In the genomic region with DNA sequence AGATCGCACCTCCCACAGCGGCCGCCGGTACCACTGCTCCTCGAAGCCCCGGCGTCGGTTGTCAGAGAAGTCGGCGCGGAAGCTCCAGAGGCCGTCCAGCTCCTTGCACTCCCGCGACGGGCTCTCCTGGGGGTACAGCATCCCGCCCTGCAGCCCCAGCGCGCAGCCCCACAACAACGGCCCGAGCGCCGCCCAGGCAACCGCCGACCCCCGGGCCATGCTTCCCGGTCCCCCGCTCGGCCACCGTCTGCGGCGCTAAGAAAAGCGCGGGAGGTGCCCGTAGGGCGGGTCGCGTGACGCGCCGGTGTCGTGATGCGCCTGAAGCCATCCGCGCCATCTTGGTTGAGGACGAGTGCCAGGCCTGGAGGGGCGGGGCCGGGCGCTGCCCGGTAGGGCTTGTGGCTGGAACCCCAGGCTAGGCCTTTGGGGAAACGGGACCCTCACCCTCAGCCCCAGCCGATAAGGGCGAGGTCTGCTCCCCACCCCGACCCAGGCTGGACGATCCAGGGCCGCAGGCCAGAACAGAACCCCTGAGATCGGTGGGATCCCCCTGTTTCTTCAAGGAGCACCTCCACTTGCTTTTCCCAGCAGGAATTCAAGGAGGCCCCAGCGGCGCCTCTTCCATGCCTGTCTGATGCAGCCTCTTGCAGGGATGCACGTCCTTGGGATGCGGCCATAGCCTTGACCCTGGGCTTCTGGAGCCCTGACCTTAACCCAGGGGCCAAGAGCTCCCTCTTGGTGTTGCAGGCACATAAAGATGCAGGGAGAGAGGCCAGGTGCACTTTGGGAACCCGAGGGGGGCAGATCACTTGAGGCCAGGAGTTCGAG, we compare ENCODE assay signal across 8 cellular contexts. TPM values are rescaled to one million over a fixed set of nuclear protein-coding genes. Genes with fewer than 3 reads are reported as not detected.
DNase-seq lines count a peak whose midpoint lies in the region; ATAC-seq, FAIRE-seq and TF ChIP-seq lines count a peak whose summit lies in the region.

A gene (minus strand): TSS at position 249 of the 828 bp plus-strand sequence. CDS start 30 bp downstream, at position 219.

- peak within 1 kb of the TSS; percentile 58 to 79 for H3K27ac ChIP-seq in small intestine (ENCODE audit: low read depth in 1 of 2, low read length in 1 of 2)

- POLR2A ChIA-PET in WTC11 (lab: Charles Lee), result interaction anchor here (1.0 kb wide), 1 partner anchor 511 kb away, joined by 3 read pairs; no protein-coding TSS in a partner anchor

- H3K4me3 ChIP-seq in bronchial epithelial cell (ENCODE audit: low read depth, low read length) (peak within 1 kb of the TSS; percentile 85), small intestine (ENCODE audit: low read depth in 1 of 2, low read length in 2 of 2) (peak within 1 kb of the TSS; percentile 81 to 94)

- H3K4me3 Mint-ChIP-seq in WTC11, result peak within 1 kb of the TSS; percentile 67

- H3K4me1 Mint-ChIP-seq in WTC11, result no peaks in the 10 kb centered on the region; the same call in 1 of the 2 replicates

- peak; percentile 87 for TF ChIP-seq POLR2A in GM18951 (IDR thresholded peaks at IDR 0.05; ENCODE audit: extremely low read depth, insufficient read depth, insufficient read length)

- H3K27me3 ChIP-seq in bronchial epithelial cell (ENCODE audit: control insufficient read depth, insufficient read depth, low read length) (no peaks in the 10 kb centered on the region), small intestine (ENCODE audit: control insufficient read depth in 2 of 2, insufficient read depth in 2 of 2, low read length in 2 of 2) (no peaks in the 10 kb centered on the region)

- WGBS in small intestine, 3 donors, result 3 to 4% (median 3%) methylated on average over 47 to 62 of the region's 62 CpGs

- no peaks in the 10 kb centered on the region for H3K9me3 Mint-ChIP-seq in WTC11

- H3K27me3 Mint-ChIP-seq in WTC11 (ENCODE audit: low read depth), result no peaks in the 10 kb centered on the region

- DNase-seq in AG08395 (ENCODE audit: low spot score) (peak; percentile 95), NCI-H226 (peak; percentile 73), WTC11 (ENCODE audit: low spot score) (peak; percentile 95), bronchial epithelial cell (ENCODE audit: low read depth) (peak; percentile 58), iPS-NIHi11 (ENCODE audit: low spot score) (peak; percentile 99), small intestine (peak; percentile 90)

- peak within 1 kb of the TSS; percentile 41; the same call in 1 of the 2 replicates for H3K27ac Mint-ChIP-seq in WTC11

- H3K36me3 ChIP-seq in bronchial epithelial cell (ENCODE audit: control insufficient read depth, insufficient read depth, low read length) (peaks cover 1% of the 10 kb centered on the region), small intestine (ENCODE audit: control insufficient read depth in 2 of 2, insufficient read depth in 2 of 2, low read length in 2 of 2) (peaks cover 0 to 3% of the 10 kb centered on the region in 2 donors)

- no peak for TF ChIP-seq CTCF in WTC11 (IDR thresholded peaks at IDR 0.05)
- no peak for TF ChIP-seq CTCF in bronchial epithelial cell (IDR thresholded peaks at IDR 0.05; ENCODE audit: insufficient read depth, low read length, severe bottlenecking)

- ATAC-seq in HG03175 (IDR thresholded peaks at IDR 0.05; ENCODE audit: unreplicated experiment) (peak; percentile 69), WTC11 (peak; percentile 95)

- peaks cover 0 to 6% of the 10 kb centered on the region in 2 donors for H3K4me1 ChIP-seq in small intestine (ENCODE audit: control insufficient read depth in 2 of 2, insufficient read depth in 1 of 2, low read depth in 1 of 2, low read length in 1 of 2)

- FAIRE-seq in bronchial epithelial cell (lab: Jason Lieb, UNC) (no peak), small intestine (lab: Jason Lieb, UNC) (no peak)

- peaks cover 7% of the 10 kb centered on the region; the same call in 1 of the 2 replicates for H3K36me3 Mint-ChIP-seq in WTC11

- CTCF ChIA-PET in WTC11 (lab: Charles Lee), result interaction anchor here (0.5 kb wide), 1 partner anchor 39 kb away, joined by 3 read pairs; no protein-coding TSS in a partner anchor

- in situ Hi-C loops in GM18951 (cut with MboI; ENCODE audit: low sequenced_read_pairs, unreplicated experiment), result no loop called here

- no peaks in the 10 kb centered on the region for H3K9me3 ChIP-seq in small intestine (ENCODE audit: control insufficient read depth, low read depth)

TF ChIP-seq in WTC11, 78 proteins besides CTCF, POLR2A, EP300 and RAD21 (continues in another document):
- TF ChIP-seq, protein P1, sequence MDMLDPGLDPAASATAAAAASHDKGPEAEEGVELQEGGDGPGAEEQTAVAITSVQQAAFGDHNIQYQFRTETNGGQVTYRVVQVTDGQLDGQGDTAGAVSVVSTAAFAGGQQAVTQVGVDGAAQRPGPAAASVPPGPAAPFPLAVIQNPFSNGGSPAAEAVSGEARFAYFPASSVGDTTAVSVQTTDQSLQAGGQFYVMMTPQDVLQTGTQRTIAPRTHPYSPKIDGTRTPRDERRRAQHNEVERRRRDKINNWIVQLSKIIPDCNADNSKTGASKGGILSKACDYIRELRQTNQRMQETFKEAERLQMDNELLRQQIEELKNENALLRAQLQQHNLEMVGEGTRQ (CRISPR knock-in tag; IDR thresholded peaks at IDR 0.05), result peak; percentile 95
- TF ChIP-seq, protein P2, sequence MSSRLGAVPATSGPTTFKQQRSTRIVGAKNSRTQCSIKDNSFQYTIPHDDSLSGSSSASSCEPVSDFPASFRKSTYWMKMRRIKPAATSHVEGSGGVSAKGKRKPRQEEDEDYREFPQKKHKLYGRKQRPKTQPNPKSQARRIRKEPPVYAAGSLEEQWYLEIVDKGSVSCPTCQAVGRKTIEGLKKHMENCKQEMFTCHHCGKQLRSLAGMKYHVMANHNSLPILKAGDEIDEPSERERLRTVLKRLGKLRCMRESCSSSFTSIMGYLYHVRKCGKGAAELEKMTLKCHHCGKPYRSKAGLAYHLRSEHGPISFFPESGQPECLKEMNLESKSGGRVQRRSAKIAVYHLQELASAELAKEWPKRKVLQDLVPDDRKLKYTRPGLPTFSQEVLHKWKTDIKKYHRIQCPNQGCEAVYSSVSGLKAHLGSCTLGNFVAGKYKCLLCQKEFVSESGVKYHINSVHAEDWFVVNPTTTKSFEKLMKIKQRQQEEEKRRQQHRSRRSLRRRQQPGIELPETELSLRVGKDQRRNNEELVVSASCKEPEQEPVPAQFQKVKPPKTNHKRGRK (CRISPR knock-in tag; IDR thresholded peaks at IDR 0.05; ENCODE audit: borderline replicate concordance), result no peak
- TF ChIP-seq, protein P3, sequence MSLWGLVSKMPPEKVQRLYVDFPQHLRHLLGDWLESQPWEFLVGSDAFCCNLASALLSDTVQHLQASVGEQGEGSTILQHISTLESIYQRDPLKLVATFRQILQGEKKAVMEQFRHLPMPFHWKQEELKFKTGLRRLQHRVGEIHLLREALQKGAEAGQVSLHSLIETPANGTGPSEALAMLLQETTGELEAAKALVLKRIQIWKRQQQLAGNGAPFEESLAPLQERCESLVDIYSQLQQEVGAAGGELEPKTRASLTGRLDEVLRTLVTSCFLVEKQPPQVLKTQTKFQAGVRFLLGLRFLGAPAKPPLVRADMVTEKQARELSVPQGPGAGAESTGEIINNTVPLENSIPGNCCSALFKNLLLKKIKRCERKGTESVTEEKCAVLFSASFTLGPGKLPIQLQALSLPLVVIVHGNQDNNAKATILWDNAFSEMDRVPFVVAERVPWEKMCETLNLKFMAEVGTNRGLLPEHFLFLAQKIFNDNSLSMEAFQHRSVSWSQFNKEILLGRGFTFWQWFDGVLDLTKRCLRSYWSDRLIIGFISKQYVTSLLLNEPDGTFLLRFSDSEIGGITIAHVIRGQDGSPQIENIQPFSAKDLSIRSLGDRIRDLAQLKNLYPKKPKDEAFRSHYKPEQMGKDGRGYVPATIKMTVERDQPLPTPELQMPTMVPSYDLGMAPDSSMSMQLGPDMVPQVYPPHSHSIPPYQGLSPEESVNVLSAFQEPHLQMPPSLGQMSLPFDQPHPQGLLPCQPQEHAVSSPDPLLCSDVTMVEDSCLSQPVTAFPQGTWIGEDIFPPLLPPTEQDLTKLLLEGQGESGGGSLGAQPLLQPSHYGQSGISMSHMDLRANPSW (CRISPR knock-in tag; conservative IDR thresholded peaks at IDR 0.05; ENCODE audit: low read depth), result no peak
- TF ChIP-seq JUN (CRISPR knock-in tag; IDR thresholded peaks at IDR 0.05) (peak; percentile 51; the same call in 1 of the 2 replicates), ZNF317 (CRISPR knock-in tag; IDR thresholded peaks at IDR 0.05; ENCODE audit: borderline replicate concordance, low read depth) (no peak), ETV6 (CRISPR knock-in tag; IDR thresholded peaks at IDR 0.05) (peak; percentile 98)
- TF ChIP-seq, protein P4, sequence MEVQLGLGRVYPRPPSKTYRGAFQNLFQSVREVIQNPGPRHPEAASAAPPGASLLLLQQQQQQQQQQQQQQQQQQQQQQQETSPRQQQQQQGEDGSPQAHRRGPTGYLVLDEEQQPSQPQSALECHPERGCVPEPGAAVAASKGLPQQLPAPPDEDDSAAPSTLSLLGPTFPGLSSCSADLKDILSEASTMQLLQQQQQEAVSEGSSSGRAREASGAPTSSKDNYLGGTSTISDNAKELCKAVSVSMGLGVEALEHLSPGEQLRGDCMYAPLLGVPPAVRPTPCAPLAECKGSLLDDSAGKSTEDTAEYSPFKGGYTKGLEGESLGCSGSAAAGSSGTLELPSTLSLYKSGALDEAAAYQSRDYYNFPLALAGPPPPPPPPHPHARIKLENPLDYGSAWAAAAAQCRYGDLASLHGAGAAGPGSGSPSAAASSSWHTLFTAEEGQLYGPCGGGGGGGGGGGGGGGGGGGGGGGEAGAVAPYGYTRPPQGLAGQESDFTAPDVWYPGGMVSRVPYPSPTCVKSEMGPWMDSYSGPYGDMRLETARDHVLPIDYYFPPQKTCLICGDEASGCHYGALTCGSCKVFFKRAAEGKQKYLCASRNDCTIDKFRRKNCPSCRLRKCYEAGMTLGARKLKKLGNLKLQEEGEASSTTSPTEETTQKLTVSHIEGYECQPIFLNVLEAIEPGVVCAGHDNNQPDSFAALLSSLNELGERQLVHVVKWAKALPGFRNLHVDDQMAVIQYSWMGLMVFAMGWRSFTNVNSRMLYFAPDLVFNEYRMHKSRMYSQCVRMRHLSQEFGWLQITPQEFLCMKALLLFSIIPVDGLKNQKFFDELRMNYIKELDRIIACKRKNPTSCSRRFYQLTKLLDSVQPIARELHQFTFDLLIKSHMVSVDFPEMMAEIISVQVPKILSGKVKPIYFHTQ (CRISPR knock-in tag; IDR thresholded peaks at IDR 0.05), result no peak
- TF ChIP-seq, protein P5, sequence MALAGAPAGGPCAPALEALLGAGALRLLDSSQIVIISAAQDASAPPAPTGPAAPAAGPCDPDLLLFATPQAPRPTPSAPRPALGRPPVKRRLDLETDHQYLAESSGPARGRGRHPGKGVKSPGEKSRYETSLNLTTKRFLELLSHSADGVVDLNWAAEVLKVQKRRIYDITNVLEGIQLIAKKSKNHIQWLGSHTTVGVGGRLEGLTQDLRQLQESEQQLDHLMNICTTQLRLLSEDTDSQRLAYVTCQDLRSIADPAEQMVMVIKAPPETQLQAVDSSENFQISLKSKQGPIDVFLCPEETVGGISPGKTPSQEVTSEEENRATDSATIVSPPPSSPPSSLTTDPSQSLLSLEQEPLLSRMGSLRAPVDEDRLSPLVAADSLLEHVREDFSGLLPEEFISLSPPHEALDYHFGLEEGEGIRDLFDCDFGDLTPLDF (CRISPR knock-in tag; IDR thresholded peaks at IDR 0.05), result peak; percentile 89

RNA-seq across cellular contexts. Expression of the gene that starts here (rescaled TPM):
- total RNA-seq in WTC11 (2021), result 40.8 to 45.4 TPM (median 42.3 TPM) in 3 replicates
- 22.7 and 24.0 TPM in 2 replicates for total RNA-seq in bronchial epithelial cell
- 10 to 100 TPM; 40.0 to 53.9 (median 42.4) TPM for polyA plus RNA-seq in small intestine

Comparison
In these comparisons a context has a peak if more than half of its experiments do, and no peak if none do; other contexts are left out.
1. Peak in every context shown above with its lines: DNase-seq, ATAC-seq, H3K4me3 ChIP-seq and H3K27ac ChIP-seq.